ENCODE assay signal across 17 cellular contexts in genomic region chr17:76255801-76256429, GRCh38. TPM values are rescaled to one million over a fixed set of nuclear protein-coding genes. Genes with fewer than 3 reads are reported as not detected.
A peak's percentile ranks its signal among the peaks of the same experiment; 100 is the strongest.
DNase-seq lines count a peak whose midpoint lies in the region; ATAC-seq and TF ChIP-seq lines count a peak whose summit lies in the region.
"Had no signal": no experiment of that assay in that cellular context is flagged by ENCODE, and none has a peak within 500 bp of the region (broad histone marks: within the 10 kb centered on the region; RNA-seq: fewer than 3 reads in every experiment).

No MANE protein-coding gene starts in this region.

- no peaks in the 10 kb centered on the region for H3K36me3 ChIP-seq in DND-41 (ENCODE audit: insufficient read depth, low read length)
- H3K36me3 ChIP-seq: Peyer's patch had no signal

- H3K4me2 ChIP-seq in DND-41 (ENCODE audit: insufficient read depth, low read length): no peak overlapping the region
- H3K4me2 ChIP-seq: SK-N-SH had no signal

- H3K4me1 ChIP-seq in DND-41 (ENCODE audit: insufficient read depth, low read length): peaks cover 35% of the 10 kb centered on the region

- H3K4me3 ChIP-seq in DND-41 (ENCODE audit: low read depth in 1 of 2, low read length in 2 of 2): no peak overlapping the region
- H3K4me3 ChIP-seq: Peyer's patch had no signal

- peak overlapping the region; percentile 71 for H3K4me3 Mint-ChIP-seq in activated T-cell treated with anti-CD3 and anti-CD28 coated beads, Interleukin-2, amount 50 U/mL, for 24 hours
- no peak overlapping the region for H3K4me3 Mint-ChIP-seq in natural killer cell
- H3K4me3 Mint-ChIP-seq: endodermal cell, HFFc6 had no signal

- no peak for DNase-seq in activated T-cell treated with anti-CD3 and anti-CD28 coated beads, Interleukin-2, amount 50 U/mL, for 24 hours
- DNase-seq in activated T-cell treated with anti-CD3 and anti-CD28 coated beads, Interleukin-2, amount 50 U/mL, for 1 hour: no peak
- DNase-seq in DND-41: no peak
- DNase-seq in activated naive CD4-positive, alpha-beta T cell treated with anti-CD3 and anti-CD28 coated beads, Interleukin-2, amount 50 U/mL, for 72 hours (ENCODE audit: low spot score in 2 of 2): no peak
- DNase-seq in natural killer cell: no peak
- DNase-seq in effector CD8-positive, alpha-beta T cell (lab: John Stamatoyannopoulos, UW): no peak
- DNase-seq: ACHN, DMS79, endodermal cell, HFFc6, midbrain, NCI-H1930, SK-N-SH had no signal

- H3K79me2 ChIP-seq in DND-41 (ENCODE audit: insufficient read depth, low read length): no peaks in the 10 kb centered on the region

- H3K9me3 ChIP-seq in DND-41 (ENCODE audit: insufficient read depth, low read length, severe bottlenecking): no peaks in the 10 kb centered on the region
- H3K9me3 ChIP-seq: Peyer's patch, SK-N-SH had no signal

- H3K9ac ChIP-seq in DND-41 (ENCODE audit: low read depth, low read length): no peak overlapping the region
- H3K9ac ChIP-seq: SK-N-SH had no signal

- H3K9me3 Mint-ChIP-seq in activated T-cell treated with anti-CD3 and anti-CD28 coated beads, Interleukin-2, amount 50 U/mL, for 24 hours: peaks cover 3% of the 10 kb centered on the region
- H3K9me3 Mint-ChIP-seq in activated naive CD4-positive, alpha-beta T cell treated with anti-CD3 and anti-CD28 coated beads, Interleukin-2, amount 50 U/mL, for 72 hours: peaks cover 3 to 9% of the 10 kb centered on the region in 2 donors
- H3K9me3 Mint-ChIP-seq in natural killer cell: peaks cover 0 to 2% of the 10 kb centered on the region in 2 donors
- H3K9me3 Mint-ChIP-seq: HFFc6 had no signal

- ATAC-seq in DND-41 (ENCODE audit: insufficient read depth, low read depth): no peak
- peak in 1 of 2 donors; percentile 34 for ATAC-seq in activated naive CD4-positive, alpha-beta T cell treated with anti-CD3 and anti-CD28 coated beads, Interleukin-2, amount 50 U/mL, for 72 hours
- peak in 1 of 3 donors; percentile 4 for ATAC-seq in natural killer cell
- ATAC-seq in HG03432 (IDR thresholded peaks at IDR 0.05; ENCODE audit: unreplicated experiment): no peak
- ATAC-seq in HG03159 (IDR thresholded peaks at IDR 0.05; ENCODE audit: unreplicated experiment): no peak
- ATAC-seq: left lobe of liver had no signal

- peaks cover 1% of the 10 kb centered on the region for H3K36me3 Mint-ChIP-seq in activated T-cell treated with anti-CD3 and anti-CD28 coated beads, Interleukin-2, amount 50 U/mL, for 24 hours (ENCODE audit: low read depth)
- peaks cover 4 to 14% of the 10 kb centered on the region in 2 donors for H3K36me3 Mint-ChIP-seq in activated naive CD4-positive, alpha-beta T cell treated with anti-CD3 and anti-CD28 coated beads, Interleukin-2, amount 50 U/mL, for 72 hours
- H3K36me3 Mint-ChIP-seq in natural killer cell: no peaks in the 10 kb centered on the region

- peaks cover 49% of the 10 kb centered on the region for H3K4me1 Mint-ChIP-seq in activated T-cell treated with anti-CD3 and anti-CD28 coated beads, Interleukin-2, amount 50 U/mL, for 24 hours (ENCODE audit: low read depth)
- H3K4me1 Mint-ChIP-seq in natural killer cell: peaks cover 39 to 40% of the 10 kb centered on the region in 2 donors

- H3K27me3 Mint-ChIP-seq in activated T-cell treated with anti-CD3 and anti-CD28 coated beads, Interleukin-2, amount 50 U/mL, for 24 hours: no peaks in the 10 kb centered on the region
- no peaks in the 10 kb centered on the region for H3K27me3 Mint-ChIP-seq in natural killer cell (ENCODE audit: low read depth in 2 of 2)

- H4K20me1 ChIP-seq in DND-41 (ENCODE audit: insufficient read depth, low read length): no peaks in the 10 kb centered on the region

- H3K27ac Mint-ChIP-seq in activated T-cell treated with anti-CD3 and anti-CD28 coated beads, Interleukin-2, amount 50 U/mL, for 24 hours: peak overlapping the region; percentile 95
- H3K27ac Mint-ChIP-seq in activated naive CD4-positive, alpha-beta T cell treated with anti-CD3 and anti-CD28 coated beads, Interleukin-2, amount 50 U/mL, for 72 hours: peak overlapping the region; percentile 36 to 55
- H3K27ac Mint-ChIP-seq in natural killer cell: peak overlapping the region; percentile 82 to 92
- H3K27ac Mint-ChIP-seq: endodermal cell, HFFc6 had no signal

- no peaks in the 10 kb centered on the region for H3K27me3 ChIP-seq in DND-41 (ENCODE audit: insufficient read depth, low read length, poor library complexity)
- H3K27me3 ChIP-seq: Peyer's patch had no signal

- H2AFZ ChIP-seq in DND-41 (ENCODE audit: low read depth, low read length): no peak overlapping the region

- intact Hi-C loops in natural killer cell (cut with micrococcal nuclease): loop anchor here (1.0 kb wide), 1 partner anchor 8 kb away; no protein-coding TSS in a partner anchor

- H3K27ac ChIP-seq in DND-41 (ENCODE audit: low read length): peak overlapping the region; percentile 9; the same call in 1 of the 2 replicates
- H3K27ac ChIP-seq: Peyer's patch had no signal

- no peak for TF ChIP-seq CTCF in DND-41 (IDR thresholded peaks at IDR 0.05; ENCODE audit: borderline replicate concordance, extremely low read depth, low read length, poor library complexity, severe bottlenecking)
- TF ChIP-seq CTCF in natural killer cell (IDR thresholded peaks at IDR 0.05): no peak

RNA-seq across cellular contexts. Expression of gene UBALD2, which starts 9.2 kb away (rescaled TPM):
- total RNA-seq in activated naive CD4-positive, alpha-beta T cell treated with anti-CD3 and anti-CD28 coated beads, Interleukin-2, amount 50 U/mL, for 72 hours: 100 to 1,000 TPM; 262 to 294 TPM
- 100 to 1,000 TPM; 171 to 287 (median 189) TPM for total RNA-seq in natural killer cell

RNA-seq across cellular contexts. Expression of gene RNF157, which starts 15.6 kb away (rescaled TPM):
- 10 to 100 TPM; 22.0 to 35.1 TPM for total RNA-seq in activated naive CD4-positive, alpha-beta T cell treated with anti-CD3 and anti-CD28 coated beads, Interleukin-2, amount 50 U/mL, for 72 hours
- total RNA-seq in natural killer cell: 1 to 10 TPM; 4.9 to 9.1 (median 8.5) TPM

RNA-seq across cellular contexts. Expression of gene QRICH2, which starts 52.2 kb away (rescaled TPM):
- total RNA-seq in activated naive CD4-positive, alpha-beta T cell treated with anti-CD3 and anti-CD28 coated beads, Interleukin-2, amount 50 U/mL, for 72 hours: 1 to 10 TPM in 1 of 2 donors, under 1 TPM in 1; 0.46 to 1.8 TPM
- 1 to 10 TPM; 2.3 to 3.1 (median 2.9) TPM for total RNA-seq in natural killer cell
